Comparison of ENCODE assay signal across 9 cellular contexts in the genomic region with DNA sequence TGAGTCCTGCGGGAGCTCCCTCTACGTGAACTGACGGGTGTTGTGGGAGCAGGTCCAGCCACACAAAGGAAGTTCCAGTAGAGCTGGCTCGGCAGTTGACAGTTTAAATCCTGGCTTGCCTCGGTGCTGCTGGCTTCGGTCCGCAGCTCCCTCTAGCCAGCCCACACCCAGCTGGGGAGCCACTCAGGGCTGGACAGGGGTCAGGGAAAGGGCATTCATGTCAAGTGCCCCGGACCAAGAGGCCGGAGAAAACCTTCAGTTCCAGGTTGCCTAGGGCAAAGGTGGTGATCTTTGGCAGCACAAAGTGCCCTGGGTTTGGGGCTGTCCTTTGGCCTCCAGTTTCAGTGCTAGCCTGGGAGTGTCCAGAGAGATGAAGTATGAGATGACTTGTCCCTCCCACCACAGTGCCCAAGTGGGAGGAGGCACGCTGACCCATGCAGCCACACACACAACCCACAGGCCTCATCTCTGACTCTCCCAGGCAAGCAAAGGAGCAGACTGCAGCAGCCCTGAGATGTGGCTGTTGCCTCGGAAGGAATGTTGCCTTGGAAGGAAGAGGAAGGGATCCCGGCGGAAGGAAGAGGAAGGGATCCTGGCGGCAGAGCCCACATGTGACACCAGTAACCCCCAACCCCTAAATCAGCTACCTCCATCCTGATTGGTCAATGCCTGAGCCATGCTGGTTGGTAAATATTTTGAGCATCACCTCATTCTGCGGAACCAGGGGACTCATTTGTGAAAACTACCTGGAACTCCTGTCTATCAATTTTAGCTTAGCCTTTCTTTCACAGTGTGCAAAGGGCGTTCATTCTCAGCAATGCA. TPM values are rescaled to one million over a fixed set of nuclear protein-coding genes. Genes with fewer than 3 reads are reported as not detected.
A peak's percentile ranks its signal among the peaks of the same experiment; 100 is the strongest.
DNase-seq lines count a peak whose midpoint lies in the region; ATAC-seq and TF ChIP-seq lines count a peak whose summit lies in the region.
"Had no signal": no experiment of that assay in that cellular context is flagged by ENCODE, and none has a peak within 500 bp of the region (broad histone marks: within the 10 kb centered on the region; RNA-seq: fewer than 3 reads in every experiment).

No MANE protein-coding gene starts in this region.

- H3K4me3 Mint-ChIP-seq in endodermal cell (no peak overlapping the region), T-cell (no peak overlapping the region)

- intact Hi-C loops in IMR-90 (cut with micrococcal nuclease) (loop anchor here (1.0 kb wide), 1 partner anchor 88 kb away; no protein-coding TSS in a partner anchor), dorsolateral prefrontal cortex (cut with DNase I) (no loop called here)

- H2AK9ac ChIP-seq in IMR-90 (replicated peaks; ENCODE audit: low read depth, low read length, poor library complexity): peak overlapping the region; percentile 93

- H3K4me2 ChIP-seq in IMR-90 (ENCODE audit: low read depth, low read length) (peak overlapping the region; percentile 14; the same call in 1 of the 2 replicates), mesenchymal stem cell (ENCODE audit: low read length, poor library complexity, severe bottlenecking) (no peak overlapping the region)

- H4K91ac ChIP-seq in IMR-90 (ENCODE audit: insufficient read depth, low read depth, low read length) (peak overlapping the region; percentile 41; the same call in 1 of the 2 replicates), mesenchymal stem cell (ENCODE audit: low read length) (no peak overlapping the region)

- H3K79me1 ChIP-seq in IMR-90 (ENCODE audit: low read depth in 1 of 2, low read length in 2 of 2): peaks cover 0 to 6% of the 10 kb centered on the region in 2 experiments; a peak in 1 of 4 replicates
- H3K79me1 ChIP-seq in mesenchymal stem cell (replicated peaks; ENCODE audit: low read length, poor library complexity, severe bottlenecking): peaks cover 2% of the 10 kb centered on the region

- peak; percentile 71 for DNase-seq in IMR-90
- DNase-seq in endodermal cell: no peak
- DNase-seq in mesenchymal stem cell: peak; percentile 69
- DNase-seq in tibial nerve (ENCODE audit: low spot score in 2 of 2): peak; percentile 49 to 53
- DNase-seq in activated CD4-positive, CD25-positive, alpha-beta regulatory T cell treated with anti-CD3 and anti-CD28 coated beads, Interleukin-2, amount 50 U/mL, for 72 hours: no peak
- DNase-seq in dorsolateral prefrontal cortex: no peak
- no peak for DNase-seq in T-cell
- DNase-seq: NCI-H524 had no signal

- peak; percentile 95 for ATAC-seq in IMR-90 (ENCODE audit: low read depth)
- no peak for ATAC-seq in HG02642 (IDR thresholded peaks at IDR 0.05; ENCODE audit: poor library complexity, unreplicated experiment)
- no peak for ATAC-seq in T-cell (replicated peaks in 1 of 4)

- peak overlapping the region; percentile 40; the same call in 1 of the 2 replicates for H2BK20ac ChIP-seq in IMR-90 (ENCODE audit: low read depth, low read length)

- H3K4ac ChIP-seq in IMR-90 (ENCODE audit: low read depth, low read length): peak overlapping the region; percentile 61
- peak overlapping the region in 1 of 2 experiments; percentile 32 for H3K4ac ChIP-seq in mesenchymal stem cell (ENCODE audit: low read depth in 1 of 2, low read length in 2 of 2)

- H4K5ac ChIP-seq in IMR-90 (ENCODE audit: low read depth, low read length): peak overlapping the region; percentile 33; the same call in 1 of the 2 replicates

- dilution Hi-C loops in IMR-90 (cut with HindIII; ENCODE audit: low sequenced_read_pairs, unreplicated experiment): no loop called here

- H3K27me3 ChIP-seq in IMR-90 (ENCODE audit: control insufficient read depth, insufficient read depth, low read length) (no peaks in the 10 kb centered on the region), endodermal cell (ENCODE audit: control insufficient read depth, insufficient read depth, low read length, poor library complexity, severe bottlenecking) (no peaks in the 10 kb centered on the region), mesenchymal stem cell (ENCODE audit: control insufficient read depth in 1 of 2, insufficient read depth in 1 of 2, low read length in 2 of 2) (no peaks in the 10 kb centered on the region), tibial nerve (no peaks in the 10 kb centered on the region), dorsolateral prefrontal cortex (no peaks in the 10 kb centered on the region)

- H2BK15ac ChIP-seq in IMR-90 (ENCODE audit: low read depth, low read length): peak overlapping the region; percentile 6; the same call in 1 of the 3 replicates
- H2BK15ac ChIP-seq in mesenchymal stem cell (ENCODE audit: low read depth, poor library complexity, severe bottlenecking): no peak overlapping the region

- no peaks in the 10 kb centered on the region for H4K20me1 ChIP-seq in IMR-90 (ENCODE audit: insufficient read depth, low read length)

- H3K9me3 ChIP-seq in IMR-90 (ENCODE audit: control insufficient read depth, insufficient read depth, low read length) (no peaks in the 10 kb centered on the region), endodermal cell (ENCODE audit: control insufficient read depth, low read length) (no peaks in the 10 kb centered on the region), mesenchymal stem cell (ENCODE audit: control insufficient read depth, low read length) (no peaks in the 10 kb centered on the region), tibial nerve (no peaks in the 10 kb centered on the region)

- peak overlapping the region; percentile 59 for H2AK5ac ChIP-seq in IMR-90 (ENCODE audit: low read depth, low read length)
- H2AK5ac ChIP-seq in mesenchymal stem cell (ENCODE audit: low read length, severe bottlenecking): no peak overlapping the region

- peak overlapping the region; percentile 50 for H2BK5ac ChIP-seq in IMR-90 (ENCODE audit: low read depth, low read length, poor library complexity, severe bottlenecking)
- no peak overlapping the region for H2BK5ac ChIP-seq in mesenchymal stem cell (ENCODE audit: low read depth, low read length, poor library complexity, severe bottlenecking)

- H3K36me3 Mint-ChIP-seq in endodermal cell (ENCODE audit: low read depth) (peaks cover 14% of the 10 kb centered on the region), T-cell (peaks cover 10% of the 10 kb centered on the region)

- no TSS peak for BruUV-seq in IMR-90 (replicated peaks; lab: Mats Ljungman, UMichigan)

- peak in 1 of 2 donors; percentile 43 for TF ChIP-seq EP300 in tibial nerve (IDR thresholded peaks at IDR 0.05)

- H3K4me3 ChIP-seq in IMR-90 (ENCODE audit: insufficient read depth, low read depth, low read length) (no peak overlapping the region), endodermal cell (ENCODE audit: low read length) (no peak overlapping the region), mesenchymal stem cell (ENCODE audit: insufficient read depth in 1 of 2, low read depth in 1 of 2, low read length in 2 of 2) (peak overlapping the region in 1 of 2 experiments; percentile 28), tibial nerve (no peak overlapping the region), dorsolateral prefrontal cortex (no peak overlapping the region)

- no peak overlapping the region for H3K23ac ChIP-seq in IMR-90 (ENCODE audit: low read depth, low read length)
- H3K23ac ChIP-seq in mesenchymal stem cell (ENCODE audit: low read length in 2 of 2): no peak overlapping the region

- H3K27ac Mint-ChIP-seq in endodermal cell (no peak overlapping the region), T-cell (no peak overlapping the region)

- peaks cover 2% of the 10 kb centered on the region for H3K36me3 ChIP-seq in IMR-90 (ENCODE audit: control insufficient read depth, insufficient read depth, low read length)
- H3K36me3 ChIP-seq in endodermal cell (ENCODE audit: control insufficient read depth, insufficient read depth, low read length): peaks cover 9% of the 10 kb centered on the region
- H3K36me3 ChIP-seq in mesenchymal stem cell (ENCODE audit: control insufficient read depth in 1 of 2, insufficient read depth in 2 of 2, low read depth in 1 of 2, low read length in 2 of 2): peaks cover 16 to 24% of the 10 kb centered on the region in 2 experiments
- peaks cover 0 to 22% (median 0%) of the 10 kb centered on the region in 3 donors for H3K36me3 ChIP-seq in tibial nerve

- H3K56ac ChIP-seq in IMR-90 (ENCODE audit: extremely low read depth, insufficient read depth, low read length): no peak overlapping the region

- H3K9ac ChIP-seq in IMR-90 (ENCODE audit: low read depth, low read length): no peak overlapping the region
- H3K9ac ChIP-seq in endodermal cell (ENCODE audit: extremely low read depth, low read length, poor library complexity, severe bottlenecking): no peak overlapping the region
- H3K9ac ChIP-seq in mesenchymal stem cell (ENCODE audit: low read length): peak overlapping the region; percentile 74

- H3K9me3 Mint-ChIP-seq in endodermal cell (no peaks in the 10 kb centered on the region), T-cell (no peaks in the 10 kb centered on the region)

- H3K4me1 Mint-ChIP-seq in endodermal cell (no peaks in the 10 kb centered on the region), T-cell (no peaks in the 10 kb centered on the region)

- POLR2A ChIA-PET in IMR-90 (lab: Charles Lee; ENCODE audit: unreplicated experiment) (no interaction called here), T-cell (lab: Charles Lee) (no interaction called here)

- TF ChIP-seq CTCF in IMR-90 (conservative IDR thresholded peaks at IDR 0.05; ENCODE audit: low read depth, low read length) (no peak), endodermal cell (conservative IDR thresholded peaks at IDR 0.05) (no peak), tibial nerve (IDR thresholded peaks at IDR 0.05) (no peak), dorsolateral prefrontal cortex (IDR thresholded peaks at IDR 0.05 in 54 of 56, conservative IDR thresholded peaks at IDR 0.05 in 2 of 56; ENCODE audit: low read depth in 1 of 56, partially characterized antibody in 56 of 56) (no peak)

- CTCF ChIA-PET in IMR-90 (lab: Yijun Ruan, JAX): no interaction called here
- CTCF ChIA-PET in T-cell (lab: Charles Lee): no interaction called here

- H3K14ac ChIP-seq in IMR-90 (replicated peaks; ENCODE audit: low read depth, low read length) (peak overlapping the region; percentile 1), mesenchymal stem cell (ENCODE audit: low read length in 2 of 2) (no peak overlapping the region)

- H2BK120ac ChIP-seq in IMR-90 (ENCODE audit: low read depth, low read length): peak overlapping the region; percentile 65
- no peak overlapping the region for H2BK120ac ChIP-seq in mesenchymal stem cell (ENCODE audit: low read depth, low read length)

- H3K27me3 Mint-ChIP-seq in endodermal cell (ENCODE audit: insufficient read depth) (no peaks in the 10 kb centered on the region), T-cell (peaks cover 0 to 3% of the 10 kb centered on the region in 2 donors)

- H2AFZ ChIP-seq in IMR-90 (replicated peaks; ENCODE audit: low read length, poor library complexity) (peak overlapping the region; percentile 84), mesenchymal stem cell (ENCODE audit: low read depth, low read length) (no peak overlapping the region)

- H2BK12ac ChIP-seq in mesenchymal stem cell (ENCODE audit: low read length in 2 of 2): peak overlapping the region in 1 of 2 experiments; percentile 18

- TF ChIP-seq POLR2A in IMR-90 (IDR thresholded peaks at IDR 0.05; ENCODE audit: low read depth, low read length) (no peak), tibial nerve (IDR thresholded peaks at IDR 0.05) (no peak)

- H3K18ac ChIP-seq in IMR-90 (ENCODE audit: low read depth, low read length) (0 out of 2 replicates have a peak overlapping the region, but pooled peaks have one; percentile 16), mesenchymal stem cell (ENCODE audit: low read depth in 1 of 2, low read length in 2 of 2) (peak overlapping the region; percentile 16 to 77)

- no peak for TF ChIP-seq RAD21 in IMR-90 (IDR thresholded peaks at IDR 0.05; ENCODE audit: low read length)

- WGBS in IMR-90 (ENCODE audit: extremely low coverage in 2 of 2, insufficient read length in 1 of 2), 2 experiments: 47% methylated on average over 2 of the region's 16 CpGs; no CpG with 5 or more reads in 1 of the 2 experiments
- WGBS in endodermal cell (ENCODE audit: insufficient coverage in 1 of 2, insufficient read length in 1 of 2), 2 experiments: 80 to 82% methylated on average over 6 to 12 of the region's 16 CpGs
- WGBS in mesenchymal stem cell: 42% methylated on average over 15 of the region's 16 CpGs
- WGBS in tibial nerve, 2 donors: 30 to 34% methylated on average over 14 of the region's 16 CpGs

- peaks cover 21% of the 10 kb centered on the region for H3K4me1 ChIP-seq in IMR-90 (ENCODE audit: control insufficient read depth, insufficient read depth, low read length)
- H3K4me1 ChIP-seq in endodermal cell (ENCODE audit: control insufficient read depth, insufficient read depth, low read length): no peaks in the 10 kb centered on the region
- H3K4me1 ChIP-seq in mesenchymal stem cell (ENCODE audit: control insufficient read depth, insufficient read depth, low read depth, low read length): peaks cover 30% of the 10 kb centered on the region
- H3K4me1 ChIP-seq in tibial nerve: peaks cover 0 to 25% (median 20%) of the 10 kb centered on the region in 4 donors

- in situ Hi-C loops in IMR-90 (cut with MboI; ENCODE audit: low sequenced_read_pairs): no loop called here

- H3K27ac ChIP-seq in IMR-90 (ENCODE audit: insufficient read depth, low read length) (peak overlapping the region; percentile 6; the same call in 1 of the 2 replicates), endodermal cell (ENCODE audit: low read depth, low read length) (peak overlapping the region; percentile 36), mesenchymal stem cell (ENCODE audit: low read length, poor library complexity, severe bottlenecking) (no peak overlapping the region), tibial nerve (peak overlapping the region in 3 of 4 donors; percentile 30 to 78 (median 71)), dorsolateral prefrontal cortex (peak overlapping the region in 9 of 59 donors; percentile 0 to 48 (median 35))

- H4K8ac ChIP-seq in IMR-90 (ENCODE audit: low read depth in 2 of 2, low read length in 2 of 2) (peak overlapping the region; percentile 39 to 71; a peak in 3 of 4 replicates), mesenchymal stem cell (ENCODE audit: low read length) (peak overlapping the region; percentile 45)

- peaks cover 20% of the 10 kb centered on the region for H3K9me1 ChIP-seq in IMR-90 (ENCODE audit: insufficient read depth, low read length)

RNA-seq across cellular contexts. Expression of a gene that starts 13.9 kb away (rescaled TPM):
- total RNA-seq in IMR-90 (2012; rRNA removed): 8.4 and 8.6 TPM in 2 replicates
- 40.4 and 47.0 TPM in 2 replicates for polyA plus RNA-seq in IMR-90 (2012; rRNA removed)
- 50.7 and 52.3 TPM in 2 replicates for polyA plus RNA-seq in IMR-90 (2012; cell fraction: cytosol; rRNA removed)
- 95.5 and 110 TPM in 2 replicates for polyA plus RNA-seq in IMR-90 (2012; cell fraction: nucleus; rRNA removed; ENCODE audit: low replicate concordance)
- 1 to 10 TPM in 1 of 2 donors, under 1 TPM in 1; 0.95 to 3.3 TPM for total RNA-seq in endodermal cell
- 2.0 TPM for polyA plus RNA-seq in endodermal cell (2013, experiment 1 of 2)
- polyA plus RNA-seq in endodermal cell (2013, experiment 2 of 2): 2.2 TPM
- 63.7 TPM for polyA plus RNA-seq in mesenchymal stem cell (2013, experiment 1 of 2)
- 61.6 TPM for polyA plus RNA-seq in mesenchymal stem cell (2013, experiment 2 of 2)
- total RNA-seq in tibial nerve: 10 to 100 TPM; 47.2 to 79.2 (median 72.1) TPM
- 10 to 100 TPM in 1 of 120 experiments, 1 to 10 TPM in 117, under 1 TPM in 2; 0.43 to 11.2 (median 3.5) TPM for total RNA-seq in dorsolateral prefrontal cortex
- 1 to 10 TPM in 3 of 5 donors, under 1 TPM in 2; 0.89 to 2.9 (median 2.1) TPM for total RNA-seq in T-cell

RNA-seq across cellular contexts. Expression of a gene that starts 52.4 kb away (rescaled TPM):
- total RNA-seq in IMR-90 (2012; rRNA removed) (0.18 and 0.28 TPM in 2 replicates), endodermal cell (1 to 10 TPM in 1 of 2 donors, under 1 TPM in 1; 0.22 to 1.3 TPM), tibial nerve (1 to 10 TPM in 1 of 4 donors, not detected in 3; 1.5 TPM), dorsolateral prefrontal cortex (1 to 10 TPM in 41 of 120 experiments, under 1 TPM in 62, not detected in 17; 0.29 to 2.1 (median 0.92) TPM), T-cell (not detected)
- polyA plus RNA-seq in IMR-90 (2012; rRNA removed): 0.32 and 0.34 TPM in 2 replicates
- polyA plus RNA-seq in IMR-90 (2012; cell fraction: cytosol; rRNA removed): 0.26 and 0.43 TPM in 2 replicates
- 0.13 and 0.34 TPM in 2 replicates for polyA plus RNA-seq in IMR-90 (2012; cell fraction: nucleus; rRNA removed; ENCODE audit: low replicate concordance)
- 0.68 TPM for polyA plus RNA-seq in endodermal cell (2013, experiment 1 of 2)
- polyA plus RNA-seq in endodermal cell (2013, experiment 2 of 2): 0.54 TPM
- polyA plus RNA-seq in mesenchymal stem cell (2013, experiment 1 of 2): 0.12 TPM
- 0.07 TPM for polyA plus RNA-seq in mesenchymal stem cell (2013, experiment 2 of 2)

Comparison
In these comparisons a context has a peak if more than half of its experiments do, and no peak if none do; other contexts are left out.
1. DNase-seq: peak in IMR-90 (single experiment), mesenchymal stem cell (single experiment) and tibial nerve (2 of 2); none in endodermal cell (single experiment), activated CD4-positive, CD25-positive, alpha-beta regulatory T cell treated with anti-CD3 and anti-CD28 coated beads, Interleukin-2, amount 50 U/mL, for 72 hours (single experiment), dorsolateral prefrontal cortex (0 of 10) and T-cell (0 of 34).